ENCODE assay signal across 1 cellular context in genomic region chr1:55188909-55189308, GRCh38.
TF ChIP-seq lines count a peak whose summit lies in the region.

No MANE protein-coding gene starts in this region.

TF ChIP-seq in GM23338, 12 proteins besides CTCF, POLR2A, EP300 and RAD21 (continued from another document):
- TF ChIP-seq REST (IDR thresholded peaks at IDR 0.05; ENCODE audit: unreplicated experiment), result no peak
- TF ChIP-seq ETS1 (IDR thresholded peaks at IDR 0.05), result no peak
- no peak for TF ChIP-seq ZNF114 (CRISPR knock-in tag; IDR thresholded peaks at IDR 0.05)
- no peak for TF ChIP-seq ZNF331 (CRISPR knock-in tag; IDR thresholded peaks at IDR 0.05; ENCODE audit: low read depth)
- no peak for TF ChIP-seq EZH2 (IDR thresholded peaks at IDR 0.05; ENCODE audit: low read depth, unreplicated experiment)
- TF ChIP-seq ZNF462 (CRISPR knock-in tag; IDR thresholded peaks at IDR 0.05), result no peak
- no peak for TF ChIP-seq STAT1 (IDR thresholded peaks at IDR 0.05; ENCODE audit: unreplicated experiment)
- TF ChIP-seq CREB1 (CRISPR knock-in tag; IDR thresholded peaks at IDR 0.05; ENCODE audit: low read depth), result no peak
- no peak for TF ChIP-seq EZH2phosphoT487 (IDR thresholded peaks at IDR 0.05; ENCODE audit: unreplicated experiment)
- TF ChIP-seq POLR2AphosphoS5 (IDR thresholded peaks at IDR 0.05; ENCODE audit: low read depth), result no peak
